Comparison of ENCODE assay signal across 9 cellular contexts in the genomic region with DNA sequence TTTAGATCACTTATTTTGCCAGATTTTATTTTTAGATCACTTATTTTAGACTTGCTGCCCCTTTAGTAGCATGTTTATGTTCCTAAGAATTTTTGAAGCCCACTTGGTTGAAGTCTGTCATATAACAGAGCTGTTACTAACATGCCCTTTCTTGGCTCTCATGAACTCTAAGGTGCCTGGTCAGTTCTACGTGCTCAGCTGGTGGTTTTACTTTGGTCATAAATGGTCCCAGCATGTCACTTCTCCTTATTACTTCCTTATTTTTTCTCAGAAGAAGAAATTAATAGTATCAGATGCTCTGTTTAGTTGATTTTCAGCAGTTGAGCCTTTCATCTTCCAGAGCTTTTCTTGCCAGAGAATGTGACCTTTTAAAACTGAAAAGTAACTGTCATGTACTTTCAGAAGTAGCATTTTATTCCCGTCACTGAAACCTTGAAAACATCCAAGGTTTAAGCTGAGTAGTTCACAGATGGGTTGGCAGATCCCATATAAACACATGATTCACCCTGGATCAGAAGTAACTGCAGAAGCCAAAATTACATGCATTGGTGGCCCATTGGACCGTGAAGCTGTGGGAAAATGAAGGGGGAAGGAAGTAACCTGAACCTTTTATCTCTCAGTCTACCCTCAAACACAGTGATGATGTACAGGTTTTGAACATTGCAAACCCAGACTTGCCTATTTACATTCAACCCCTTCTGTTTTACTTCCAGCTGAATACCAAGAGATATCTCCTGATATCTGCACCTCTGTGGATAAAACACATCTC.
DNase-seq lines count a peak whose midpoint lies in the region; ATAC-seq, FAIRE-seq and TF ChIP-seq lines count a peak whose summit lies in the region.
"Had no signal": no experiment of that assay in that cellular context is flagged by ENCODE, and none has a peak within 500 bp of the region (broad histone marks: within the 10 kb centered on the region; RNA-seq: fewer than 3 reads in every experiment).

No MANE protein-coding gene starts in this region.

- TF ChIP-seq CTCF in astrocyte of the cerebellum (IDR thresholded peaks at IDR 0.05; ENCODE audit: low read depth, low read length, missing control alignments) (no peak), nephron progenitor cell (IDR thresholded peaks at IDR 0.05) (no peak)

- H3K4me3 ChIP-seq in astrocyte of the cerebellum (ENCODE audit: low read depth, low read length): no peak overlapping the region
- H3K4me3 ChIP-seq: skin epidermis had no signal

- ATAC-seq in HG03280 (IDR thresholded peaks at IDR 0.05; ENCODE audit: unreplicated experiment) (peak; percentile 79), GM19328 (IDR thresholded peaks at IDR 0.05; ENCODE audit: unreplicated experiment) (no peak)

- peak overlapping the region; percentile 33 for H3K27ac Mint-ChIP-seq in nephron progenitor cell

- H3K9me3 Mint-ChIP-seq in nephron progenitor cell: no peaks in the 10 kb centered on the region

- in situ Hi-C loops in astrocyte of the cerebellum (cut with HindIII; ENCODE audit: low sequenced_read_pairs): no loop called here

- H3K4me3 Mint-ChIP-seq in nephron progenitor cell: no peak overlapping the region

- H3K27me3 Mint-ChIP-seq in nephron progenitor cell (ENCODE audit: low read depth, poor library complexity): no peaks in the 10 kb centered on the region

- FAIRE-seq in GM19239 (lab: Jason Lieb, UNC): peak; percentile 54
- FAIRE-seq: TTC549 had no signal

- DNase-seq in GM19239 (ENCODE audit: insufficient read length, low spot score) (no peak), astrocyte of the cerebellum (ENCODE audit: low read depth) (peak; percentile 88), nephron progenitor cell (peak; percentile 6)
- no peak for DNase-seq in central memory CD4-positive, alpha-beta T cell
- DNase-seq in activated CD4-positive, alpha-beta T cell treated with anti-CD3 and anti-CD28 coated beads for 4 hours: no peak

- peaks cover 63% of the 10 kb centered on the region for H3K36me3 Mint-ChIP-seq in nephron progenitor cell (ENCODE audit: low read depth)

- H3K4me1 Mint-ChIP-seq in nephron progenitor cell: peaks cover 13% of the 10 kb centered on the region

Comparison
In these comparisons a context has a peak if more than half of its experiments do, and no peak if none do; other contexts are left out.
1. DNase-seq: peak in astrocyte of the cerebellum (single experiment) and nephron progenitor cell (single experiment); none in GM19239 (single experiment), central memory CD4-positive, alpha-beta T cell (single experiment) and activated CD4-positive, alpha-beta T cell treated with anti-CD3 and anti-CD28 coated beads for 4 hours (0 of 2).